ENCODE assay signal across 8 cellular contexts in the genomic region with DNA sequence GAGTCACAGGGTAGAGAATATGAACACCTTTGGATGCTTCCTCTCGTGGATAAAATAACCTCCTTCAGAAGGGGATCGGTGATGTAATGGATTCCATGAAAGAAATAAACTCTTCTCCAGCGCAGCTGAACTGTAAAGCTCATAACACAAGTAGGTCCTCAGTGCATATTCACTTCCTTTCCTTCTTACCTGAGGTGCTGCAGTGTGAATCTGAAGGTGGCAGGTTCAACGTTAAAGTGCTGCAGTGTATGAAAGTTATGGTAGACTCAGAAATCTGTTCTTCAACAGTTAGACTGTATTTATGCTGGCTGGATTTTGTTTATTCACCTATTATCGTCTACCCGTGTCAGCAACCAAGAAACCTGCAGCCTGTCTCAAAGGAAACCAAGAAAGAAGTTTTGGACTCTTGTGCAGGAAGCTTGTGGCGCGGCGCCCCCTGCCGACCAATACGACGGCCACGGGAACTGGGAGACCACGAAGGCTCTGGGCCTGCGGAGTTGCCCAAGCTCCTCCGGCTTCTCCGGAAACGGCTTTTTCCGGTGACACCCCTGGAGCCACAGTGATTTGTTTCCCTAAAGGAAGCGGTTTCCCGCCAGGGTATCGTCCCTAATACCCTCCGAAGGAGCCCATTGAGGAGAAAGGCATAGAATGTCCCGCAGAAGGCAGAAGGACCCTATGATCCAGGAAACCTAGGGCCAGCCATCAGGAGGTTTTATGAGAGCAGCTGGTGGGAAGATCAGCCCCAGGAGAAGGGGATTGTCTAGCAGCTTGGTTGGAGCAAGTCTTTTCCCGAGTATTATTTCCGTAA. TPM values are rescaled to one million over a fixed set of nuclear protein-coding genes. Genes with fewer than 3 reads are reported as not detected.
DNase-seq lines count a peak whose midpoint lies in the region; ATAC-seq and TF ChIP-seq lines count a peak whose summit lies in the region.

No MANE protein-coding gene starts in this region.

- peaks cover 13% of the 10 kb centered on the region for H3K4me1 Mint-ChIP-seq in CD8-positive, alpha-beta T cell (ENCODE audit: low read depth)
- peaks cover 22% of the 10 kb centered on the region for H3K4me1 Mint-ChIP-seq in activated CD8-positive, alpha-beta T cell treated with anti-CD3 and anti-CD28 coated beads, Interleukin-2, amount 10 ng/mL, durations not matched to agents 7 days and 5 days (ENCODE audit: low read depth)
- H3K4me1 Mint-ChIP-seq in endodermal cell = peaks cover 5% of the 10 kb centered on the region

- no peak overlapping the region for H2BK15ac ChIP-seq in mesendoderm (replicated peaks; ENCODE audit: low read depth)

- H3K27ac ChIP-seq in CD8-positive, alpha-beta T cell (ENCODE audit: low read depth, low read length) = no peak overlapping the region
- H3K27ac ChIP-seq in endodermal cell (ENCODE audit: low read depth, low read length) (no peak overlapping the region), mesendoderm (ENCODE audit: low read depth, low read length) (no peak overlapping the region)

- peak overlapping the region; percentile 99 for H4K5ac ChIP-seq in mesendoderm (ENCODE audit: low read length)

- 20 to 28% methylated on average over 21 to 24 of the region's 26 CpGs for WGBS in endodermal cell (ENCODE audit: insufficient coverage in 1 of 2, insufficient read length in 1 of 2), 2 experiments
- WGBS in mesendoderm (ENCODE audit: extremely low coverage, insufficient coverage, low lambda C conversion rate) = no CpG with 5 or more reads among the region's 26 CpGs

- peak; percentile 47 to 86 (median 71) for DNase-seq in CD8-positive, alpha-beta T cell
- DNase-seq in NB4 (ENCODE audit: low read depth) (peak; percentile 94), endodermal cell (peak; percentile 97), mesendoderm (peak; percentile 96)
- peak; percentile 88 for DNase-seq in activated CD8-positive, alpha-beta T cell treated with anti-CD3 and anti-CD28 coated beads, Interleukin-2, amount 10 ng/mL, durations not matched to agents 7 days and 5 days
- DNase-seq in stimulated activated CD8-positive, alpha-beta memory T cell treated with anti-CD3 and anti-CD28 coated beads, Interleukin-15, amount 100 ng/mL, for 48 hours (ENCODE audit: low read depth in 2 of 2) = peak; percentile 71 to 75

- no peak overlapping the region for H3K27ac Mint-ChIP-seq in CD8-positive, alpha-beta T cell
- H3K27ac Mint-ChIP-seq in activated CD8-positive, alpha-beta T cell treated with anti-CD3 and anti-CD28 coated beads, Interleukin-2, amount 10 ng/mL, durations not matched to agents 7 days and 5 days = no peak overlapping the region
- H3K27ac Mint-ChIP-seq in endodermal cell = peak overlapping the region; percentile 48

- H3K23ac ChIP-seq in mesendoderm (ENCODE audit: low read length) = no peak overlapping the region

- peak overlapping the region; percentile 12 for H3K4me2 ChIP-seq in mesendoderm (ENCODE audit: low read length)

- H3K27me3 ChIP-seq in CD8-positive, alpha-beta T cell (ENCODE audit: insufficient read depth, low read length) = no peaks in the 10 kb centered on the region
- H3K27me3 ChIP-seq in endodermal cell (ENCODE audit: control insufficient read depth, insufficient read depth, low read length, poor library complexity, severe bottlenecking) (peaks cover 50% of the 10 kb centered on the region), mesendoderm (ENCODE audit: insufficient read depth, low read length, poor library complexity) (no peaks in the 10 kb centered on the region)

- H3K4me3 ChIP-seq in CD8-positive, alpha-beta T cell (ENCODE audit: low read depth, low read length) = no peak overlapping the region
- peak overlapping the region; percentile 25 for H3K4me3 ChIP-seq in NB4 (ENCODE audit: low read depth, low read length)
- H3K4me3 ChIP-seq in endodermal cell (ENCODE audit: low read length) = peak overlapping the region; percentile 52
- H3K4me3 ChIP-seq in mesendoderm (ENCODE audit: low read length) = no peak overlapping the region

- H3K27me3 Mint-ChIP-seq in CD8-positive, alpha-beta T cell (ENCODE audit: low read depth) = peaks cover 12% of the 10 kb centered on the region
- peaks cover 24% of the 10 kb centered on the region for H3K27me3 Mint-ChIP-seq in activated CD8-positive, alpha-beta T cell treated with anti-CD3 and anti-CD28 coated beads, Interleukin-2, amount 10 ng/mL, durations not matched to agents 7 days and 5 days (ENCODE audit: low read depth)
- H3K27me3 Mint-ChIP-seq in endodermal cell (ENCODE audit: insufficient read depth) = peaks cover 56% of the 10 kb centered on the region

- no peak overlapping the region for H4K8ac ChIP-seq in mesendoderm (ENCODE audit: low read depth, low read length)

- H3K79me1 ChIP-seq in mesendoderm (ENCODE audit: low read length) = no peaks in the 10 kb centered on the region

- no peak overlapping the region for H3K9ac ChIP-seq in endodermal cell (ENCODE audit: extremely low read depth, low read length, poor library complexity, severe bottlenecking)
- peak overlapping the region; percentile 54 for H3K9ac ChIP-seq in mesendoderm (ENCODE audit: low read length)

- no peaks in the 10 kb centered on the region for H3K36me3 Mint-ChIP-seq in CD8-positive, alpha-beta T cell
- H3K36me3 Mint-ChIP-seq in activated CD8-positive, alpha-beta T cell treated with anti-CD3 and anti-CD28 coated beads, Interleukin-2, amount 10 ng/mL, durations not matched to agents 7 days and 5 days (ENCODE audit: low read depth) = no peaks in the 10 kb centered on the region
- H3K36me3 Mint-ChIP-seq in endodermal cell (ENCODE audit: low read depth) = no peaks in the 10 kb centered on the region

- TF ChIP-seq POLR2A in NB4 (IDR thresholded peaks at IDR 0.05; ENCODE audit: extremely low read depth, insufficient read length) = no peak

- H2AK5ac ChIP-seq in mesendoderm (ENCODE audit: low read length) = no peak overlapping the region

- CTCF ChIA-PET in CD8-positive, alpha-beta T cell (lab: Charles Lee) = interaction anchor here (0.7 to 4.0 kb wide), 20 partner anchors 12 to 216 kb away, joined by 3 to 30 read pairs (median 3); no protein-coding TSS in a partner anchor
- CTCF ChIA-PET in activated CD8-positive, alpha-beta T cell treated with anti-CD3 and anti-CD28 coated beads, Interleukin-2, amount 10 ng/mL, durations not matched to agents 7 days and 5 days (lab: Charles Lee) = interaction anchor here (0.7 to 3.2 kb wide), 24 partner anchors 12 to 260 kb away, joined by 3 to 35 read pairs (median 5); partner anchors contain the start of gene RNASE6

- peak overlapping the region; percentile 75 for H3K4ac ChIP-seq in mesendoderm (ENCODE audit: low read depth, low read length)

- ATAC-seq in CD8-positive, alpha-beta T cell = peak; percentile 74
- ATAC-seq in GM21423 (IDR thresholded peaks at IDR 0.05; ENCODE audit: unreplicated experiment) (peak; percentile 75), GM19328 (IDR thresholded peaks at IDR 0.05; ENCODE audit: unreplicated experiment) (no peak)
- ATAC-seq in activated CD8-positive, alpha-beta T cell treated with anti-CD3 and anti-CD28 coated beads, Interleukin-2, amount 10 ng/mL, durations not matched to agents 7 days and 5 days = peak; percentile 94

- no peaks in the 10 kb centered on the region for H3K36me3 ChIP-seq in CD8-positive, alpha-beta T cell (ENCODE audit: insufficient read depth, low read length)
- no peaks in the 10 kb centered on the region for H3K36me3 ChIP-seq in endodermal cell (ENCODE audit: control insufficient read depth, insufficient read depth, low read length)
- no peaks in the 10 kb centered on the region for H3K36me3 ChIP-seq in mesendoderm (ENCODE audit: control insufficient read depth, insufficient read depth, low read length)

- no peak overlapping the region for H3K4me3 Mint-ChIP-seq in CD8-positive, alpha-beta T cell
- peak overlapping the region; percentile 3 for H3K4me3 Mint-ChIP-seq in activated CD8-positive, alpha-beta T cell treated with anti-CD3 and anti-CD28 coated beads, Interleukin-2, amount 10 ng/mL, durations not matched to agents 7 days and 5 days
- H3K4me3 Mint-ChIP-seq in endodermal cell = peak overlapping the region; percentile 45

- intact Hi-C loops in CD8-positive, alpha-beta T cell (cut with DNase I, micrococcal nuclease) = loop anchor here (1.0 to 2.0 kb wide), 4 partner anchors 16 to 176 kb away; no protein-coding TSS in a partner anchor

- no peaks in the 10 kb centered on the region for H3K9me3 Mint-ChIP-seq in CD8-positive, alpha-beta T cell
- no peaks in the 10 kb centered on the region for H3K9me3 Mint-ChIP-seq in activated CD8-positive, alpha-beta T cell treated with anti-CD3 and anti-CD28 coated beads, Interleukin-2, amount 10 ng/mL, durations not matched to agents 7 days and 5 days (ENCODE audit: insufficient read depth)
- H3K9me3 Mint-ChIP-seq in endodermal cell = peaks cover 7% of the 10 kb centered on the region

- TF ChIP-seq CTCF in CD8-positive, alpha-beta T cell (IDR thresholded peaks at IDR 0.05) = peak; percentile 82
- TF ChIP-seq CTCF in NB4 (IDR thresholded peaks at IDR 0.05; ENCODE audit: low read depth, low read length) (peak; percentile 83), endodermal cell (conservative IDR thresholded peaks at IDR 0.05) (peak; percentile 97)

- no peak overlapping the region for H2BK5ac ChIP-seq in mesendoderm (ENCODE audit: low read length)

- H2BK120ac ChIP-seq in mesendoderm (ENCODE audit: low read depth, low read length) = no peak overlapping the region

- peaks cover 10% of the 10 kb centered on the region for H3K4me1 ChIP-seq in CD8-positive, alpha-beta T cell (ENCODE audit: insufficient read depth, low read length)
- no peaks in the 10 kb centered on the region for H3K4me1 ChIP-seq in endodermal cell (ENCODE audit: control insufficient read depth, insufficient read depth, low read length)
- H3K4me1 ChIP-seq in mesendoderm (ENCODE audit: control insufficient read depth, low read depth, low read length) = peaks cover 3% of the 10 kb centered on the region

- POLR2A ChIA-PET in CD8-positive, alpha-beta T cell (lab: Charles Lee) = interaction anchor here (0.6 to 0.7 kb wide), 2 partner anchors 16 to 98 kb away, joined by 3 read pairs; no protein-coding TSS in a partner anchor
- POLR2A ChIA-PET in activated CD8-positive, alpha-beta T cell treated with anti-CD3 and anti-CD28 coated beads, Interleukin-2, amount 10 ng/mL, durations not matched to agents 7 days and 5 days (lab: Charles Lee) = no interaction called here

- H3K18ac ChIP-seq in mesendoderm (ENCODE audit: low read length) = peak overlapping the region; percentile 22

- peak overlapping the region; percentile 69 for H3K56ac ChIP-seq in mesendoderm (ENCODE audit: low read length)

- H3K79me2 ChIP-seq in mesendoderm (ENCODE audit: control insufficient read depth, insufficient read depth, low read length) = no peaks in the 10 kb centered on the region

- no peaks in the 10 kb centered on the region for H3K9me3 ChIP-seq in CD8-positive, alpha-beta T cell (ENCODE audit: low read length)
- peaks cover 6% of the 10 kb centered on the region for H3K9me3 ChIP-seq in endodermal cell (ENCODE audit: control insufficient read depth, low read length)

RNA-seq across cellular contexts. Expression of gene RNASE3, which starts 17.6 kb away (rescaled TPM):
- total RNA-seq in CD8-positive, alpha-beta T cell = not detected
- total RNA-seq in activated CD8-positive, alpha-beta T cell treated with anti-CD3 and anti-CD28 coated beads, Interleukin-2, amount 10 ng/mL, durations not matched to agents 7 days and 5 days = not detected
- not detected for total RNA-seq in endodermal cell
- not detected for polyA plus RNA-seq in endodermal cell (2013, experiment 1 of 2)
- not detected for polyA plus RNA-seq in endodermal cell (2013, experiment 2 of 2)
- not detected for polyA plus RNA-seq in mesendoderm (2013, experiment 1 of 2)
- not detected for polyA plus RNA-seq in mesendoderm (2013, experiment 2 of 2)

Comparison
In these comparisons a context has a peak if more than half of its experiments do, and no peak if none do; other contexts are left out.
1. H3K4me3 ChIP-seq: peak in NB4 (single experiment) and endodermal cell (single experiment); none in CD8-positive, alpha-beta T cell (single experiment) and mesendoderm (single experiment).
2. Peak in every context shown above with its lines, with median percentiles within 50 percentile points of each other: DNase-seq and CTCF ChIP-seq.